7 cellular contexts compared by ENCODE assay signal in the genomic region with DNA sequence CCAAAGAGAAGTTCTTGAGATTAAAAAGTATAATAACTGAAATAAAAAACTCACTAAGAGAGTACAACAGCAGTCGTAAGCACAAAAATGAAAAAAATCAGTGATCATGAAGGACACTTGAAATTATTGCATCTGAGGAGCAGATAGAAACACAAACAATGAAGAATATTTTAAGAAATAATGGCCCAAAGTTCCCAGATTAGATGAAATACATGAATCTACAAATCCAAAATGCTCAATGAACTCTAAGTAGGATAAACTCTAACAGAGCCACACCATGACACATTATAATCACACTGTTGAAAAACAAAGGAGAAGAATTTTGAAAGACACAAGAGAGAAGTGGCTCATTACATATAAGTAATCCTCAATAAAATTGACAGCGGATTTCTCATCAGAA.
"Had no signal": no experiment of that assay in that cellular context is flagged by ENCODE, and none has a peak within 500 bp of the region (broad histone marks: within the 10 kb centered on the region; RNA-seq: fewer than 3 reads in every experiment).

No MANE protein-coding gene starts in this region.

- H3K27ac ChIP-seq: HL-60, KMS-11 had no signal

- H3K9ac ChIP-seq: KMS-11 had no signal

- H3K4me2 ChIP-seq: KMS-11 had no signal

- ATAC-seq: HepG2 had no signal

- FAIRE-seq: HepG2, HTR-8/SVneo had no signal

- DNase-seq: IMR-90, KBM-7, KG1 had no signal
